25 cellular contexts compared by ENCODE assay signal in the genomic region with DNA sequence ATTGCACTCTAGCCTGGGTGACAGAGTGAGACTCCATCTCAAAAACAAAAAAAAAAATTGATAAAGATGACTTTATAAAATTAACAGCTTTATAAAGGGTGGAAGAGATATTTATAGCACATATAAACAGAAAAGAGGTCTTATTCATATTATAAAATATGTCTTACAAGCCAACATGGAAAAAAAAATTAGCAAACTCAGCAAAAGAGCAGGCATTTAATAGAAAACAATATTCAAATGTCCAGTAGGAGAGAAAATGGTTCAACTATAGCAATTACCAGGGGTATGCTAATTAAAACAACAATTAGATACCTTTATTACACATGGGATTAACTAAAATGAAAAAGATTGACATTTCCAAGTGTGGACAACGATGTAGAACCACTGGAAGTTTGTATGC.
A peak's percentile ranks its signal among the peaks of the same experiment; 100 is the strongest.
DNase-seq lines count a peak whose midpoint lies in the region; ATAC-seq, FAIRE-seq and TF ChIP-seq lines count a peak whose summit lies in the region.
"Had no signal": no experiment of that assay in that cellular context is flagged by ENCODE, and none has a peak within 500 bp of the region (broad histone marks: within the 10 kb centered on the region; RNA-seq: fewer than 3 reads in every experiment).

No MANE protein-coding gene starts in this region.

- H3K9me3 ChIP-seq in HepG2 (ENCODE audit: low read length), result peaks cover 6% of the 10 kb centered on the region; the same call in 1 of the 2 replicates
- no peaks in the 10 kb centered on the region for H3K9me3 ChIP-seq in right lobe of liver
- no peaks in the 10 kb centered on the region for H3K9me3 ChIP-seq in K562 (replicated peaks; ENCODE audit: control insufficient read depth, insufficient read depth, low read depth, low read length)
- H3K9me3 ChIP-seq: BE2C, BLaER1 had no signal

- BruUV-seq in HepG2 (replicated peaks; lab: Mats Ljungman, UMichigan), result no TSS peak
- BruUV-seq in K562 (replicated peaks; lab: Mats Ljungman, UMichigan), result no TSS peak

- H3K9me1 ChIP-seq in K562 (ENCODE audit: control insufficient read depth, insufficient read depth, low read length), result no peaks in the 10 kb centered on the region

- WGBS in HepG2 (ENCODE audit: low lambda C conversion rate), result 0% methylated on average over 1 of the region's 1 CpG
- WGBS in right lobe of liver (ENCODE audit: insufficient coverage, low coverage, low lambda C conversion rate, missing lambda C conversion rate), result 62% methylated on average over 1 of the region's 1 CpG
- 29% methylated on average over 1 of the region's 1 CpG for WGBS in K562 (ENCODE audit: insufficient coverage, low coverage, missing lambda C conversion rate)

- TF ChIP-seq RAD21 in HepG2 (CRISPR knock-in tag; IDR thresholded peaks at IDR 0.05), result no peak
- TF ChIP-seq RAD21 in K562 (CRISPR knock-in tag; conservative IDR thresholded peaks at IDR 0.05 in 1 of 2, IDR thresholded peaks at IDR 0.05 in 1 of 2), result no peak

- no peak overlapping the region for H3K4me2 ChIP-seq in HepG2 (ENCODE audit: low read depth, low read length)
- H3K4me2 ChIP-seq in K562 (ENCODE audit: insufficient read depth, low read length), result no peak overlapping the region
- H3K4me2 ChIP-seq: BLaER1 had no signal

- DNase-seq in HepG2 (ENCODE audit: low spot score), result no peak
- no peak for DNase-seq in right lobe of liver
- no peak for DNase-seq in K562 (ENCODE audit: extremely low read depth in 1 of 4, low spot score in 3 of 4)
- no peak for DNase-seq in ureter (ENCODE audit: low spot score)
- no peak for DNase-seq in activated T-cell treated with anti-CD3 and anti-CD28 coated beads, Interleukin-2, amount 50 U/mL, for 4 hours
- DNase-seq: ACHN; BE2C; C1 segment of cervical spinal cord; CD4-positive, alpha-beta memory T cell; CD4-positive, CD25-positive, alpha-beta regulatory T cell; CD8-positive, alpha-beta memory T cell; COR-L47; DMS 273 treated with DMSO at 0.1 percent for 48 hours; DMS153; DMS53; DMS79; DND-41; EL; GDM1 had no signal

- CTCF ChIA-PET in HepG2 (lab: Yijun Ruan, JAX; ENCODE audit: low intra/inter-chr PET ratio, low total read pairs) (no interaction called here), K562 (lab: Yijun Ruan, JAX; ENCODE audit: low intra/inter-chr PET ratio) (no interaction called here)

- no peak for TF ChIP-seq CTCF in HepG2 (CRISPR knock-in tag; IDR thresholded peaks at IDR 0.05)
- no peak for TF ChIP-seq CTCF in right lobe of liver (IDR thresholded peaks at IDR 0.05)
- no peak for TF ChIP-seq CTCF in K562 (IDR thresholded peaks at IDR 0.05 in 2 of 3, conservative IDR thresholded peaks at IDR 0.05 in 1 of 3; ENCODE audit: insufficient read depth in 2 of 3, low read depth in 1 of 3, low read length in 3 of 3)

- peaks cover 5% of the 10 kb centered on the region for H3K9me3 Mint-ChIP-seq in activated T-cell treated with anti-CD3 and anti-CD28 coated beads, Interleukin-2, amount 50 U/mL, for 4 hours

- H4K20me1 ChIP-seq in HepG2 (ENCODE audit: insufficient read depth, low read length) (no peaks in the 10 kb centered on the region), K562 (replicated peaks; ENCODE audit: control insufficient read depth, insufficient read depth, low read length) (no peaks in the 10 kb centered on the region)
- H4K20me1 ChIP-seq: BLaER1 had no signal

- TF ChIP-seq POLR2A in HepG2 (IDR thresholded peaks at IDR 0.05; ENCODE audit: insufficient read depth in 1 of 2, low read depth in 2 of 2, low read length in 2 of 2), result no peak
- TF ChIP-seq POLR2A in right lobe of liver (IDR thresholded peaks at IDR 0.05), result no peak
- TF ChIP-seq POLR2A in K562 (conservative IDR thresholded peaks at IDR 0.05), result no peak

- H3K27me3 Mint-ChIP-seq in activated T-cell treated with anti-CD3 and anti-CD28 coated beads, Interleukin-2, amount 50 U/mL, for 4 hours (ENCODE audit: low read depth), result no peaks in the 10 kb centered on the region
- H3K27me3 Mint-ChIP-seq: CD4-positive, alpha-beta memory T cell; CD4-positive, CD25-positive, alpha-beta regulatory T cell; CD8-positive, alpha-beta memory T cell had no signal

- H3K27ac ChIP-seq in HepG2 (ENCODE audit: extremely low read length, insufficient read depth, low read length) (no peak overlapping the region), right lobe of liver (no peak overlapping the region), K562 (ENCODE audit: extremely low read depth, low read depth, low read length) (no peak overlapping the region)
- H3K27ac ChIP-seq: 22Rv1, BLaER1 had no signal

- no peak overlapping the region for H3K4me3 ChIP-seq in HepG2 (replicated peaks in 1 of 3; ENCODE audit: insufficient read depth in 1 of 3, low read depth in 2 of 3, low read length in 3 of 3)
- no peak overlapping the region for H3K4me3 ChIP-seq in right lobe of liver
- no peak overlapping the region for H3K4me3 ChIP-seq in K562
- H3K4me3 ChIP-seq: BLaER1, GM12878 had no signal

- no peaks in the 10 kb centered on the region for H3K4me1 ChIP-seq in HepG2 (ENCODE audit: insufficient read depth, low read length)
- H3K4me1 ChIP-seq in right lobe of liver, result no peaks in the 10 kb centered on the region
- H3K4me1 ChIP-seq in K562 (replicated peaks in 1 of 2; ENCODE audit: control insufficient read depth in 2 of 2, insufficient read depth in 2 of 2, low read length in 2 of 2), result no peaks in the 10 kb centered on the region
- H3K4me1 ChIP-seq: BE2C, BLaER1 had no signal

- H3K4me3 Mint-ChIP-seq in activated T-cell treated with anti-CD3 and anti-CD28 coated beads, Interleukin-2, amount 50 U/mL, for 4 hours, result no peak overlapping the region
- H3K4me3 Mint-ChIP-seq: CD14-positive monocyte; CD4-positive, alpha-beta memory T cell; CD4-positive, CD25-positive, alpha-beta regulatory T cell; CD8-positive, alpha-beta memory T cell had no signal

- ATAC-seq in HepG2 (no peak), right lobe of liver (no peak), K562 (no peak)
- no peak for ATAC-seq in activated T-cell treated with anti-CD3 and anti-CD28 coated beads, Interleukin-2, amount 50 U/mL, for 4 hours
- ATAC-seq: GM12878 had no signal

- TF ChIP-seq EP300 in HepG2 (IDR thresholded peaks at IDR 0.05; ENCODE audit: low read depth in 2 of 2, low read length in 2 of 2) (no peak), HepG2 (CRISPR knock-in tag; IDR thresholded peaks at IDR 0.05; ENCODE audit: borderline replicate concordance) (no peak), K562 (IDR thresholded peaks at IDR 0.05; ENCODE audit: low read length) (no peak)

- H3K9ac ChIP-seq in HepG2 (ENCODE audit: insufficient read depth, low read depth, low read length), result no peak overlapping the region
- H3K9ac ChIP-seq in K562 (ENCODE audit: insufficient read depth in 1 of 2, low read depth in 2 of 2, low read length in 2 of 2), result no peak overlapping the region
- H3K9ac ChIP-seq: BLaER1 had no signal

- H3K36me3 Mint-ChIP-seq in activated T-cell treated with anti-CD3 and anti-CD28 coated beads, Interleukin-2, amount 50 U/mL, for 4 hours (ENCODE audit: insufficient read depth), result no peaks in the 10 kb centered on the region
- H3K36me3 Mint-ChIP-seq: CD14-positive monocyte; CD4-positive, alpha-beta memory T cell; CD4-positive, CD25-positive, alpha-beta regulatory T cell; CD8-positive, alpha-beta memory T cell had no signal

- POLR2A ChIA-PET in HepG2 (lab: Yijun Ruan, JAX), result no interaction called here
- POLR2A ChIA-PET in K562 (lab: Yijun Ruan, JAX), result no interaction called here

- H2AFZ ChIP-seq in HepG2 (ENCODE audit: low read length), result no peak overlapping the region
- H2AFZ ChIP-seq in K562 (ENCODE audit: low read depth, low read length), result peak overlapping the region; percentile 36; the same call in 1 of the 2 replicates

- H3K36me3 ChIP-seq in HepG2 (replicated peaks in 1 of 2; ENCODE audit: control insufficient read depth in 1 of 2, insufficient read depth in 2 of 2, low read length in 2 of 2), result no peaks in the 10 kb centered on the region
- H3K36me3 ChIP-seq in right lobe of liver, result no peaks in the 10 kb centered on the region
- no peaks in the 10 kb centered on the region for H3K36me3 ChIP-seq in K562 (ENCODE audit: control insufficient read depth, insufficient read depth, low read length)
- H3K36me3 ChIP-seq: BE2C, BLaER1 had no signal

- no peaks in the 10 kb centered on the region for H3K27me3 ChIP-seq in HepG2 (ENCODE audit: control insufficient read depth in 1 of 2, insufficient read depth in 2 of 2, low read length in 2 of 2)
- no peaks in the 10 kb centered on the region for H3K27me3 ChIP-seq in right lobe of liver
- H3K27me3 ChIP-seq in K562 (ENCODE audit: control insufficient read depth in 2 of 2, insufficient read depth in 2 of 2, low read length in 2 of 2), result no peaks in the 10 kb centered on the region
- H3K27me3 ChIP-seq: BE2C, BLaER1 had no signal

- no peak for FAIRE-seq in HepG2 (lab: Jason Lieb, UNC)
- FAIRE-seq in K562 (lab: Jason Lieb, UNC), result no peak
- FAIRE-seq: GM12878, GM12892, GM18507 had no signal

- H3K4me1 Mint-ChIP-seq in activated T-cell treated with anti-CD3 and anti-CD28 coated beads, Interleukin-2, amount 50 U/mL, for 4 hours (ENCODE audit: low read depth), result no peaks in the 10 kb centered on the region
- H3K4me1 Mint-ChIP-seq: CD14-positive monocyte; CD4-positive, alpha-beta memory T cell; CD4-positive, CD25-positive, alpha-beta regulatory T cell; CD8-positive, alpha-beta memory T cell had no signal

- in situ Hi-C loops in HepG2 (cut with HindIII; ENCODE audit: extremely low pct_ligation_motif_present, low pct_unique_long_range_greater_than_20kb), result no loop called here
- in situ Hi-C loops in K562 (cut with MboI), result no loop called here

- no peaks in the 10 kb centered on the region for H3K79me2 ChIP-seq in HepG2 (ENCODE audit: insufficient read depth, low read length)
- H3K79me2 ChIP-seq in K562 (ENCODE audit: control insufficient read depth, insufficient read depth, low read length), result no peaks in the 10 kb centered on the region

- intact Hi-C loops in HepG2 (cut with micrococcal nuclease; ENCODE audit: unreplicated experiment) (no loop called here), right lobe of liver (cut with DNase I) (no loop called here), K562 (cut with micrococcal nuclease) (no loop called here)

TF ChIP-seq in HepG2, 621 proteins besides CTCF, POLR2A, EP300 and RAD21 (continues in another document):
- TF ChIP-seq JUND (CRISPR knock-in tag; IDR thresholded peaks at IDR 0.05), result no peak
- no peak for TF ChIP-seq ATRX (CRISPR knock-in tag; IDR thresholded peaks at IDR 0.05; ENCODE audit: borderline replicate concordance)
- no peak for TF ChIP-seq TP53 (CRISPR knock-in tag; conservative IDR thresholded peaks at IDR 0.05)
- TF ChIP-seq MAFK (conservative IDR thresholded peaks at IDR 0.05 in 1 of 2, IDR thresholded peaks at IDR 0.05 in 1 of 2; ENCODE audit: low read length in 2 of 2), result peak; percentile 77 to 91
- TF ChIP-seq PPARG (CRISPR knock-in tag; conservative IDR thresholded peaks at IDR 0.05), result no peak

TF ChIP-seq in K562, 482 proteins besides CTCF, POLR2A, EP300 and RAD21 (continues in another document):
- TF ChIP-seq ZNF197 (CRISPR knock-in tag; IDR thresholded peaks at IDR 0.05; ENCODE audit: low read depth) (no peak), BCOR (IDR thresholded peaks at IDR 0.05) (no peak), JUND (IDR thresholded peaks at IDR 0.05; ENCODE audit: borderline replicate concordance, low read depth, low read length) (no peak), JUND (tag; IDR thresholded peaks at IDR 0.05; ENCODE audit: borderline replicate concordance, low read depth, low read length) (no peak), MAFF (IDR thresholded peaks at IDR 0.05; ENCODE audit: low read length) (peak; percentile 81)
